Comparison of ENCODE assay signal across 19 cellular contexts in genomic region chr9:35718726-35719511, GRCh38. TPM values are rescaled to one million over a fixed set of nuclear protein-coding genes. Genes with fewer than 3 reads are reported as not detected.
DNase-seq lines count a peak whose midpoint lies in the region; TF ChIP-seq lines count a peak whose summit lies in the region.
"Had no signal": no experiment of that assay in that cellular context is flagged by ENCODE, and none has a peak within 500 bp of the region (broad histone marks: within the 10 kb centered on the region; RNA-seq: fewer than 3 reads in every experiment).

No MANE protein-coding gene starts in this region.

- H3K27ac ChIP-seq in osteoblast (ENCODE audit: low read depth, low read length), result peak overlapping the region; percentile 33
- H3K27ac ChIP-seq: cardiac muscle cell, PC-9 had no signal

- peaks cover 100% of the 10 kb centered on the region for H3K36me3 ChIP-seq in osteoblast (ENCODE audit: insufficient read depth, low read length)

- TF ChIP-seq CTCF in GM12865 (IDR thresholded peaks at IDR 0.05; ENCODE audit: insufficient read depth, low read depth, low read length, missing control alignments) (no peak), osteoblast (IDR thresholded peaks at IDR 0.05; ENCODE audit: extremely low read depth, low read depth, low read length) (no peak)

- no peaks in the 10 kb centered on the region for H3K9me3 ChIP-seq in osteoblast (ENCODE audit: low read depth, low read length)
- H3K9me3 ChIP-seq: BE2C had no signal

- no peak overlapping the region for H2AFZ ChIP-seq in osteoblast (ENCODE audit: low read length)
- H2AFZ ChIP-seq: PC-9 had no signal

- H3K4me3 ChIP-seq in GM12865 (ENCODE audit: low read depth, low read length), result no peak overlapping the region
- no peak overlapping the region for H3K4me3 ChIP-seq in osteoblast (ENCODE audit: insufficient read depth, low read length)
- H3K4me3 ChIP-seq: cardiac muscle cell, PC-9 had no signal

- no peaks in the 10 kb centered on the region for H3K4me1 ChIP-seq in osteoblast (ENCODE audit: insufficient read depth, low read length)
- H3K4me1 ChIP-seq: BE2C had no signal

- H4K20me1 ChIP-seq in osteoblast (ENCODE audit: insufficient read depth, low read length), result peaks cover 52% of the 10 kb centered on the region

- no peaks in the 10 kb centered on the region for H3K27me3 ChIP-seq in osteoblast (ENCODE audit: insufficient read depth, low read length)
- H3K27me3 ChIP-seq: BE2C, cardiac muscle cell had no signal

- peak; percentile 24 for DNase-seq in GM12865 (ENCODE audit: low read depth)
- DNase-seq in MV-4-11 (lab: John Stamatoyannopoulos, UW), result peak; percentile 96
- peak; percentile 29 for DNase-seq in ecto neural progenitor cell (ENCODE audit: low spot score)
- peak; percentile 39 for DNase-seq in osteoblast (ENCODE audit: insufficient read length, low spot score, missing footprints)
- DNase-seq in NCI-H446 treated with DMSO at 0.1 percent for 48 hours (lab: John Stamatoyannopoulos, UW), result no peak
- DNase-seq in glomerular visceral epithelial cell (ENCODE audit: extremely low spot score), result no peak
- DNase-seq in SKM-1 treated with dmso at 0.1 percent for 144 hours (lab: John Stamatoyannopoulos, UW; ENCODE audit: unreplicated experiment), result no peak
- no peak for DNase-seq in activated CD4-positive, alpha-beta T cell treated with anti-CD3 and anti-CD28 coated beads for 4 hours
- DNase-seq: activated CD4-positive, CD25-positive, alpha-beta regulatory T cell; activated CD8-positive, alpha-beta memory T cell treated with anti-CD3 and anti-CD28 coated beads, Interleukin-2, amount 50 U/mL, for 4 hours; activated naive CD8-positive, alpha-beta T cell treated with anti-CD3 and anti-CD28 coated beads, Interleukin-2, amount 10 ng/mL, durations not matched to agents 7 days and 5 days; BE2C; midbrain; NCI-H1694; NCI-H526 treated with DMSO at 0.1 percent for 48 hours; occipital lobe; PC-9; SW 1271 had no signal

- H3K79me2 ChIP-seq in osteoblast (ENCODE audit: insufficient read depth, low read length), result peaks cover 75% of the 10 kb centered on the region

- H3K4me2 ChIP-seq in osteoblast (ENCODE audit: insufficient read depth, low read length), result no peak overlapping the region
- H3K4me2 ChIP-seq: PC-9 had no signal

RNA-seq across cellular contexts. Expression of gene TLN1, which starts 13.1 kb away (rescaled TPM):
- 306 and 376 TPM in 2 replicates for total RNA-seq in osteoblast

RNA-seq across cellular contexts. Expression of gene CREB3, which starts 13.5 kb away (rescaled TPM):
- 56.6 and 64.8 TPM in 2 replicates for total RNA-seq in osteoblast

RNA-seq across cellular contexts. Expression of gene TPM2, which starts 29.2 kb away (rescaled TPM):
- total RNA-seq in osteoblast, result 911 and 946 TPM in 2 replicates

RNA-seq across cellular contexts. Expression of gene GBA2, which starts 30.1 kb away (rescaled TPM):
- total RNA-seq in osteoblast, result 29.5 and 31.1 TPM in 2 replicates

RNA-seq across cellular contexts. Expression of gene RGP1, which starts 30.2 kb away (rescaled TPM):
- total RNA-seq in osteoblast, result 16.5 and 18.5 TPM in 2 replicates

Comparison
In these comparisons a context has a peak if more than half of its experiments do, and no peak if none do; other contexts are left out.
1. DNase-seq: peak in GM12865 (single experiment), MV-4-11 (single experiment), ecto neural progenitor cell (single experiment) and osteoblast (single experiment); none in NCI-H446 treated with DMSO at 0.1 percent for 48 hours (single experiment), glomerular visceral epithelial cell (single experiment), SKM-1 treated with dmso at 0.1 percent for 144 hours (single experiment) and activated CD4-positive, alpha-beta T cell treated with anti-CD3 and anti-CD28 coated beads for 4 hours (0 of 2).